In the genomic region with DNA sequence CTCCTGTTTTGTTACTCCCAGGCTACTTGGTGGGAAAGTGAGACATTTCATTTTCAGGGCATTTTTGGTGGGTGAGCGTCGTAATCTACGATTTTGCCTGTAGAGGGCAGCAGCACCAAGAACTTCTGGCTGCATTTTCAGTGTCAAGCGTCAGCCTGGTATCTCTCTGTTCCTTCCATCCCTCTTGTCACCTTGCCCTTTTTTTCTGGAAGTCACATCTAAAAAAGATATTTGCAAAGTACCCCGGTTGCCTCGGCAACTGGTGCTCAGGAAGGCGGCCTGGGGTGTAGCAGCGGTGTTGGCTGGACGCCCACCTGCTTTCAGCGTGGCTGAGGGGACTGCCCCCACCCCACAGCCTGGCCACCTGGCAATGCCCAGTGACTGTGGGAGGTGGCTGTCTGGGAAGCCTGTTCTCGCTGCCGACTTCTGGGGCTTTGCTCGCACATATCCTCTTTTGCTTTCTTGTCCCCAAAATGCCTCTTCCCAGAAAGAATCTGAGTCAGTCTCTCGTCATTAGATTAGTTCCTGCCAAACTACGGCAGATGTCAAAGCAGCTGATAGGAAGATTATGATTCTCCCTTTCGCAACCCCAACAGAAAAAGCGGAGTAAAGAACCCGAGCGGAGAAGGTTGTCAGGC, we compare ENCODE assay signal across 8 cellular contexts.
DNase-seq lines count a peak whose midpoint lies in the region; ATAC-seq and TF ChIP-seq lines count a peak whose summit lies in the region.

No MANE protein-coding gene starts in this region.

- no peaks in the 10 kb centered on the region for H3K36me3 ChIP-seq in ACC112 (ENCODE audit: insufficient read depth, low read length)
- no peaks in the 10 kb centered on the region for H3K36me3 ChIP-seq in liver (ENCODE audit: control insufficient read depth in 4 of 4, insufficient read depth in 3 of 4, low read depth in 1 of 4, low read length in 3 of 4)

- no peak overlapping the region for H3K4me3 Mint-ChIP-seq in WTC11

- POLR2A ChIA-PET in WTC11 (lab: Charles Lee), result no interaction called here

- no peaks in the 10 kb centered on the region for H3K79me2 ChIP-seq in ACC112 (ENCODE audit: control insufficient read depth, insufficient read depth, low read length, unreplicated experiment)

- no peaks in the 10 kb centered on the region; the same call in 1 of the 2 replicates for H3K27me3 Mint-ChIP-seq in WTC11 (ENCODE audit: low read depth)

- H3K27me3 ChIP-seq in ACC112 (ENCODE audit: insufficient read depth, low read length) (peaks cover 48% of the 10 kb centered on the region), liver (ENCODE audit: control insufficient read depth in 4 of 4, insufficient read depth in 4 of 4, low read length in 3 of 4) (no peaks in the 10 kb centered on the region)

- no peaks in the 10 kb centered on the region for H3K9me3 ChIP-seq in liver (ENCODE audit: control insufficient read depth in 4 of 4, low read length in 3 of 4)

- TF ChIP-seq RAD21 in liver (IDR thresholded peaks at IDR 0.05), result peak; percentile 70 to 80

- peak; percentile 31; the same call in 1 of the 2 replicates for TF ChIP-seq CTCF in WTC11 (IDR thresholded peaks at IDR 0.05)
- TF ChIP-seq CTCF in coronary artery (IDR thresholded peaks at IDR 0.05), result peak; percentile 57
- peak; percentile 67 for TF ChIP-seq CTCF in liver (IDR thresholded peaks at IDR 0.05; ENCODE audit: low read depth, low read length, missing input control)

- no peaks in the 10 kb centered on the region for H3K36me3 Mint-ChIP-seq in WTC11

- peaks cover 9% of the 10 kb centered on the region for H3K4me1 ChIP-seq in ACC112 (ENCODE audit: control insufficient read depth, insufficient read depth, low read length, unreplicated experiment)
- peaks cover 0 to 5% (median 1%) of the 10 kb centered on the region in 4 donors for H3K4me1 ChIP-seq in liver (ENCODE audit: control insufficient read depth in 4 of 4, insufficient read depth in 4 of 4, low read length in 3 of 4)

- no peak overlapping the region for H3K9ac ChIP-seq in liver (ENCODE audit: low read depth in 1 of 2, low read length in 2 of 2)

- H3K27ac Mint-ChIP-seq in WTC11, result no peak overlapping the region

- peak overlapping the region; percentile 45 for H3K27ac ChIP-seq in ACC112 (ENCODE audit: low read depth, low read length)
- peak overlapping the region; percentile 29 to 73 for H3K27ac ChIP-seq in coronary artery
- H3K27ac ChIP-seq in liver (ENCODE audit: low read depth in 1 of 2, low read length in 2 of 2), result no peak overlapping the region

- ATAC-seq in GM18502 (IDR thresholded peaks at IDR 0.05; ENCODE audit: poor library complexity, unreplicated experiment) (peak; percentile 87), HG02943 (IDR thresholded peaks at IDR 0.05; ENCODE audit: low read depth, unreplicated experiment) (peak; percentile 72), WTC11 (peak; percentile 79)

- DNase-seq in NCI-H2107 (lab: John Stamatoyannopoulos, UW) (peak; percentile 41), WTC11 (ENCODE audit: low spot score) (peak; percentile 60), coronary artery (ENCODE audit: low spot score) (peak; percentile 79)
- DNase-seq in stimulated activated CD4-positive, alpha-beta T cell treated with anti-CD3 and anti-CD28 coated beads, TNF-alpha, amount 100 ng/mL, for 48 hours (ENCODE audit: low read depth in 3 of 3), result peak in 2 of 3 donors; percentile 10 to 24

- peak overlapping the region; percentile 89 for H2AFZ ChIP-seq in ACC112 (ENCODE audit: low read length, unreplicated experiment)

- H3K4me3 ChIP-seq in ACC112 (ENCODE audit: low read depth, low read length), result peak overlapping the region; percentile 80
- peak overlapping the region; percentile 64 for H3K4me3 ChIP-seq in coronary artery
- H3K4me3 ChIP-seq in liver (ENCODE audit: low read depth in 1 of 3, low read length in 3 of 3), result no peak overlapping the region

- no peaks in the 10 kb centered on the region for H3K9me3 Mint-ChIP-seq in WTC11

- WGBS in liver, result 26% methylated on average over 19 of the region's 19 CpGs

- CTCF ChIA-PET in WTC11 (lab: Charles Lee), result interaction anchor here (1.1 to 1.2 kb wide), 2 partner anchors 149 to 429 kb away, joined by 4 to 8 read pairs; no protein-coding TSS in a partner anchor

- H3K4me1 Mint-ChIP-seq in WTC11, result peaks cover 5% of the 10 kb centered on the region

TF ChIP-seq in WTC11, 78 proteins besides CTCF, POLR2A, EP300 and RAD21 (continues in another document):
- TF ChIP-seq, protein P1, sequence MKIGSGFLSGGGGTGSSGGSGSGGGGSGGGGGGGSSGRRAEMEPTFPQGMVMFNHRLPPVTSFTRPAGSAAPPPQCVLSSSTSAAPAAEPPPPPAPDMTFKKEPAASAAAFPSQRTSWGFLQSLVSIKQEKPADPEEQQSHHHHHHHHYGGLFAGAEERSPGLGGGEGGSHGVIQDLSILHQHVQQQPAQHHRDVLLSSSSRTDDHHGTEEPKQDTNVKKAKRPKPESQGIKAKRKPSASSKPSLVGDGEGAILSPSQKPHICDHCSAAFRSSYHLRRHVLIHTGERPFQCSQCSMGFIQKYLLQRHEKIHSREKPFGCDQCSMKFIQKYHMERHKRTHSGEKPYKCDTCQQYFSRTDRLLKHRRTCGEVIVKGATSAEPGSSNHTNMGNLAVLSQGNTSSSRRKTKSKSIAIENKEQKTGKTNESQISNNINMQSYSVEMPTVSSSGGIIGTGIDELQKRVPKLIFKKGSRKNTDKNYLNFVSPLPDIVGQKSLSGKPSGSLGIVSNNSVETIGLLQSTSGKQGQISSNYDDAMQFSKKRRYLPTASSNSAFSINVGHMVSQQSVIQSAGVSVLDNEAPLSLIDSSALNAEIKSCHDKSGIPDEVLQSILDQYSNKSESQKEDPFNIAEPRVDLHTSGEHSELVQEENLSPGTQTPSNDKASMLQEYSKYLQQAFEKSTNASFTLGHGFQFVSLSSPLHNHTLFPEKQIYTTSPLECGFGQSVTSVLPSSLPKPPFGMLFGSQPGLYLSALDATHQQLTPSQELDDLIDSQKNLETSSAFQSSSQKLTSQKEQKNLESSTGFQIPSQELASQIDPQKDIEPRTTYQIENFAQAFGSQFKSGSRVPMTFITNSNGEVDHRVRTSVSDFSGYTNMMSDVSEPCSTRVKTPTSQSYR (CRISPR knock-in tag; IDR thresholded peaks at IDR 0.05), result no peak
- TF ChIP-seq EMX1 (CRISPR knock-in tag; IDR thresholded peaks at IDR 0.05), result no peak

TF ChIP-seq in liver, 16 proteins besides CTCF, POLR2A, EP300 and RAD21:
- TF ChIP-seq NR2F2 (IDR thresholded peaks at IDR 0.05), result peak; percentile 10
- TF ChIP-seq, protein P2, sequence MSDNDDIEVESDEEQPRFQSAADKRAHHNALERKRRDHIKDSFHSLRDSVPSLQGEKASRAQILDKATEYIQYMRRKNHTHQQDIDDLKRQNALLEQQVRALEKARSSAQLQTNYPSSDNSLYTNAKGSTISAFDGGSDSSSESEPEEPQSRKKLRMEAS (IDR thresholded peaks at IDR 0.05), result no peak

Comparison
In these comparisons a context has a peak if more than half of its experiments do, and no peak if none do; other contexts are left out.
1. H3K27ac ChIP-seq: peak in ACC112 (single experiment) and coronary artery (2 of 2); none in liver (0 of 2).
2. H3K4me3 ChIP-seq: peak in ACC112 (single experiment) and coronary artery (single experiment); none in liver (0 of 3).
3. DNase-seq: peak in every context shown above with its lines; median percentile 79 in coronary artery; 60 in WTC11; 41 in NCI-H2107; 17 in stimulated activated CD4-positive, alpha-beta T cell treated with anti-CD3 and anti-CD28 coated beads, TNF-alpha, amount 100 ng/mL, for 48 hours.
4. Peak in every context shown above with its lines, with median percentiles within 50 percentile points of each other: ATAC-seq and CTCF ChIP-seq.